Comparison of ENCODE assay signal across 1 cellular context in the genomic region with DNA sequence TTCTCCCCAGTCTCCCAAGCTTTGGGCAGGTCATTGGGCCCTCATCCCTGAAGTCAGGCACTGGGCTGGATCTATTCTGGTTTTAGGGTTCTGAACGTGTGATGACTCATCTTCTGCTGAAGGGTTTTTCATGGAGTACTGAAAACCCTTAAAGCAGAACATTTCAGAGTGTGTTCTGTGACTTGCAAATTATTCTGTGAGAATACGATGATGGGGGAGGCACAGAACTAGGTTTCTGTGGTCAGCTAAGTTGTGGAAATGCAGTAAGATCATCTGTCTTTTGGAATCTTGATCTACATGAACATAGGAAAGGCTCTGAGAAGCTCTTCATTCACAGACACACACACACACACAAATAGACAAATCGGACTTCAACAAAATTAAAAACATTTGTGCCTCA.
TF ChIP-seq lines count a peak whose summit lies in the region.

No MANE protein-coding gene starts in this region.

TF ChIP-seq in SK-N-SH, 30 proteins besides CTCF, POLR2A, EP300 and RAD21 (continued from another document):
- TF ChIP-seq REST (IDR thresholded peaks at IDR 0.05; ENCODE audit: low read depth, low read length) (no peak), YY1 (IDR thresholded peaks at IDR 0.05; ENCODE audit: low read depth) (no peak), GABPA (IDR thresholded peaks at IDR 0.05; ENCODE audit: low read depth) (no peak), ELF1 (IDR thresholded peaks at IDR 0.05) (no peak), TAF1 (IDR thresholded peaks at IDR 0.05; ENCODE audit: borderline replicate concordance, low read depth, low read length) (no peak), NFIC (IDR thresholded peaks at IDR 0.05; ENCODE audit: borderline replicate concordance) (no peak)
